In genomic region chr1:87386217-87386790, GRCh38 we compare ENCODE assay signal across 15 cellular contexts. TPM values are rescaled to one million over a fixed set of nuclear protein-coding genes. Genes with fewer than 3 reads are reported as not detected.
A peak's percentile ranks its signal among the peaks of the same experiment; 100 is the strongest.
DNase-seq lines count a peak whose midpoint lies in the region; TF ChIP-seq lines count a peak whose summit lies in the region.
"Had no signal": no experiment of that assay in that cellular context is flagged by ENCODE, and none has a peak within 500 bp of the region (broad histone marks: within the 10 kb centered on the region; RNA-seq: fewer than 3 reads in every experiment).

No MANE protein-coding gene starts in this region.

- peak overlapping the region; percentile 50 for H3K27ac ChIP-seq in VCaP
- H3K27ac ChIP-seq: A549, GM23248, HL-60 had no signal

- H3K36me3 Mint-ChIP-seq in neural crest cell (ENCODE audit: low read depth) (peaks cover 9% of the 10 kb centered on the region), mesothelial cell of epicardium (peaks cover 10% of the 10 kb centered on the region)
- H3K36me3 Mint-ChIP-seq: CD14-positive monocyte, IgD-negative memory B cell had no signal

- H3K9me3 Mint-ChIP-seq in neural crest cell (peaks cover 8% of the 10 kb centered on the region), mesothelial cell of epicardium (peaks cover 21% of the 10 kb centered on the region)
- H3K9me3 Mint-ChIP-seq: CD4-positive, alpha-beta memory T cell; IgD-negative memory B cell had no signal

- no peak overlapping the region for H3K4me3 Mint-ChIP-seq in neural crest cell
- no peak overlapping the region for H3K4me3 Mint-ChIP-seq in mesothelial cell of epicardium
- H3K4me3 Mint-ChIP-seq: CD14-positive monocyte; CD4-positive, alpha-beta memory T cell; IgD-negative memory B cell had no signal

- no peaks in the 10 kb centered on the region for H3K27me3 Mint-ChIP-seq in neural crest cell (ENCODE audit: low read depth)
- H3K27me3 Mint-ChIP-seq in mesothelial cell of epicardium (ENCODE audit: low read depth) = no peaks in the 10 kb centered on the region

- TF ChIP-seq CTCF in VCaP (conservative IDR thresholded peaks at IDR 0.05) (no peak), neural crest cell (conservative IDR thresholded peaks at IDR 0.05) (no peak), mesothelial cell of epicardium (IDR thresholded peaks at IDR 0.05; ENCODE audit: unreplicated experiment) (no peak)

- DNase-seq in HT-29 (ENCODE audit: low spot score) (peak; percentile 70), neural crest cell (ENCODE audit: low read depth, low spot score) (no peak), cerebellum (ENCODE audit: low spot score) (no peak), ecto neural progenitor cell (ENCODE audit: low spot score) (no peak), mesothelial cell of epicardium (ENCODE audit: low spot score in 2 of 2, unreplicated experiment in 2 of 2) (no peak)
- DNase-seq: AML-193; CD4-positive, alpha-beta memory T cell; DMS79 treated with DMSO at 0.1 percent for 48 hours; GM23248; KBM-7 had no signal

- H3K27ac Mint-ChIP-seq in neural crest cell (ENCODE audit: unreplicated experiment) (peak overlapping the region; percentile 16), mesothelial cell of epicardium (no peak overlapping the region)
- H3K27ac Mint-ChIP-seq: CD14-positive monocyte; CD4-positive, alpha-beta memory T cell; IgD-negative memory B cell had no signal

- H3K4me1 Mint-ChIP-seq in neural crest cell (no peaks in the 10 kb centered on the region), mesothelial cell of epicardium (no peaks in the 10 kb centered on the region)
- H3K4me1 Mint-ChIP-seq: CD4-positive, alpha-beta memory T cell had no signal

RNA-seq across cellular contexts. Expression of gene LMO4, which starts 57.6 kb away (rescaled TPM):
- 174 and 184 TPM in 2 replicates for total RNA-seq in HT-29 (2014; rRNA removed; shearing (Covaris generic))
- total RNA-seq in neural crest cell (91.4 and 98.1 TPM in 2 replicates), cerebellum (47.1 TPM), mesothelial cell of epicardium (86.5 to 96.9 TPM (median 93.0 TPM) in 3 replicates)
